Comparison of ENCODE assay signal across 23 cellular contexts in genomic region chr10:1576467-1577259, GRCh38.
"Had no signal": no experiment of that assay in that cellular context is flagged by ENCODE, and none has a peak within 500 bp of the region (broad histone marks: within the 10 kb centered on the region; RNA-seq: fewer than 3 reads in every experiment).

No MANE protein-coding gene starts in this region.

- H3K9me3 Mint-ChIP-seq: immature natural killer cell had no signal

- H3K4me3 Mint-ChIP-seq: activated CD8-positive, alpha-beta T cell treated with anti-CD3 and anti-CD28 coated beads, Interleukin-2, amount 10 ng/mL, durations not matched to agents 7 days and 5 days; activated naive CD8-positive, alpha-beta T cell; activated T-cell treated with anti-CD3 and anti-CD28 coated beads, Interleukin-2, amount 50 U/mL, for 72 hours; brain; central memory CD8-positive, alpha-beta T cell; immature natural killer cell; WTC11 had no signal

- H2AFZ ChIP-seq: parathyroid adenoma had no signal

- H3K9ac ChIP-seq: parathyroid adenoma had no signal

- H3K36me3 Mint-ChIP-seq: activated naive CD8-positive, alpha-beta T cell; brain; immature natural killer cell; WTC11 had no signal

- H3K36me3 ChIP-seq: neutrophil, suprapubic skin, upper lobe of left lung had no signal

- H3K27ac ChIP-seq: coronary artery, neutrophil, suprapubic skin, upper lobe of left lung had no signal

- H3K9me3 ChIP-seq: neutrophil, suprapubic skin, upper lobe of left lung had no signal

- H3K4me1 Mint-ChIP-seq: central memory CD8-positive, alpha-beta T cell; WTC11 had no signal

- H3K27ac Mint-ChIP-seq: activated CD8-positive, alpha-beta T cell treated with anti-CD3 and anti-CD28 coated beads, Interleukin-2, amount 10 ng/mL, durations not matched to agents 7 days and 5 days; activated naive CD8-positive, alpha-beta T cell; activated T-cell treated with anti-CD3 and anti-CD28 coated beads, Interleukin-2, amount 50 U/mL, for 72 hours; immature natural killer cell; WTC11 had no signal

- ATAC-seq: activated CD8-positive, alpha-beta T cell treated with anti-CD3 and anti-CD28 coated beads, Interleukin-2, amount 10 ng/mL, durations not matched to agents 7 days and 5 days; activated T-cell treated with anti-CD3 and anti-CD28 coated beads, Interleukin-2, amount 50 U/mL, for 72 hours; left colon; stimulated activated naive CD8-positive, alpha-beta T cell treated with anti-CD3 and anti-CD28 coated beads, Interleukin-15, Interleukin-2, amounts not matched to agents 100 U/mL and 50 U/mL, for 24 hours; WTC11 had no signal

- DNase-seq: activated CD4-positive, alpha-beta T cell treated with anti-CD3 and anti-CD28 coated beads for 48 hours; activated CD8-positive, alpha-beta memory T cell treated with anti-CD3 and anti-CD28 coated beads, Interleukin-2, amount 50 U/mL, for 48 hours; activated CD8-positive, alpha-beta T cell treated with anti-CD3 and anti-CD28 coated beads, Interleukin-2, amount 10 ng/mL, durations not matched to agents 7 days and 5 days; activated gamma-delta T cell; activated T-cell treated with anti-CD3 and anti-CD28 coated beads, Interleukin-2, amount 50 U/mL, for 72 hours; effector CD4-positive, alpha-beta T cell; foreskin fibroblast; immature natural killer cell; left colon; stimulated activated CD4-positive, alpha-beta T cell treated with anti-CD3 and anti-CD28 coated beads, Interleukin-15, amount 100 ng/mL, for 24 hours; stimulated activated CD4-positive, alpha-beta T cell treated with anti-CD3 and anti-CD28 coated beads, Interleukin-4, amount 100 ng/mL, for 24 hours; stimulated activated naive CD8-positive, alpha-beta T cell treated with anti-CD3 and anti-CD28 coated beads, Interleukin-15, Interleukin-2, amounts not matched to agents 100 U/mL and 50 U/mL, for 24 hours; SW 1271; upper lobe of left lung had no signal

- H3K4me1 ChIP-seq: suprapubic skin, upper lobe of left lung had no signal

- H3K4me3 ChIP-seq: coronary artery, lung, suprapubic skin, upper lobe of left lung had no signal

- H3K27me3 ChIP-seq: neutrophil, upper lobe of left lung had no signal

- H3K27me3 Mint-ChIP-seq: brain had no signal
